ENCODE assay signal across 23 cellular contexts in the genomic region with DNA sequence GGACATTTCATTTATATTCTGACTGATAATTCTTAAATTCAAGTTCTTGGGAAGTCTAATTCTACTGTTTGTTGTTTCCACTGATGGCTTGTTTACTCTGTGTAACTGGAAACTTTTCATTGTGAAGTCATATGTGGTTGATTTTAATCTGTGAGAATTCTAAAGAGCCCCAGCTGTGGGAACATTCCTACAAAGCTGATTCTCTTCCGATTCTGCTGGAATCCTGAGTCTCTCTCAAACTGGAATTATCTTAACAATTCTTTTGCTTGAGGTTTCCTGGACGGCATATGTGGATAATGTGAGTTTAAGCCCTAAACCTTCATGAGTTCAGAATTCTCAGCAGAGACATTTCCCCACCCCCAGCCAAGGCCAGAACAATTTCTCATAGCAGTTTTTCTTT. TPM values are rescaled to one million over a fixed set of nuclear protein-coding genes. Genes with fewer than 3 reads are reported as not detected.
A peak's percentile ranks its signal among the peaks of the same experiment; 100 is the strongest.
DNase-seq lines count a peak whose midpoint lies in the region; ATAC-seq, FAIRE-seq and TF ChIP-seq lines count a peak whose summit lies in the region.
"Had no signal": no experiment of that assay in that cellular context is flagged by ENCODE, and none has a peak within 500 bp of the region (broad histone marks: within the 10 kb centered on the region; RNA-seq: fewer than 3 reads in every experiment).

No MANE protein-coding gene starts in this region.

- H3K4me1 ChIP-seq in astrocyte (ENCODE audit: insufficient read depth, low read length): no peaks in the 10 kb centered on the region
- no peaks in the 10 kb centered on the region for H3K4me1 ChIP-seq in osteoblast (ENCODE audit: insufficient read depth, low read length)
- H3K4me1 ChIP-seq: BE2C had no signal

- H3K27ac Mint-ChIP-seq in astrocyte (ENCODE audit: unreplicated experiment): peak overlapping the region; percentile 87
- H3K27ac Mint-ChIP-seq in mesothelial cell of epicardium: peak overlapping the region; percentile 7
- H3K27ac Mint-ChIP-seq: CD4-positive, CD25-positive, alpha-beta regulatory T cell; HFFc6 had no signal

- H3K27me3 ChIP-seq in astrocyte (ENCODE audit: insufficient read depth, low read length): no peaks in the 10 kb centered on the region
- no peaks in the 10 kb centered on the region for H3K27me3 ChIP-seq in osteoblast (ENCODE audit: insufficient read depth, low read length)
- H3K27me3 ChIP-seq: BE2C had no signal

- H3K27me3 Mint-ChIP-seq in astrocyte (ENCODE audit: low read depth, unreplicated experiment): peaks cover 2% of the 10 kb centered on the region
- peaks cover 5% of the 10 kb centered on the region for H3K27me3 Mint-ChIP-seq in mesothelial cell of epicardium (ENCODE audit: low read depth)

- no peak overlapping the region for H3K9ac ChIP-seq in astrocyte (ENCODE audit: low read length)

- no peak for ATAC-seq in HG02884 (IDR thresholded peaks at IDR 0.05; ENCODE audit: unreplicated experiment)
- ATAC-seq: GM12878, HCT116 had no signal

- H3K36me3 ChIP-seq in astrocyte (ENCODE audit: insufficient read depth, low read length): no peaks in the 10 kb centered on the region
- no peaks in the 10 kb centered on the region for H3K36me3 ChIP-seq in osteoblast (ENCODE audit: insufficient read depth, low read length)
- H3K36me3 ChIP-seq: BE2C had no signal

- H3K9me3 Mint-ChIP-seq in astrocyte (ENCODE audit: unreplicated experiment) (no peaks in the 10 kb centered on the region), mesothelial cell of epicardium (no peaks in the 10 kb centered on the region)
- H3K9me3 Mint-ChIP-seq: CD4-positive, CD25-positive, alpha-beta regulatory T cell; CD8-positive, alpha-beta memory T cell had no signal

- H3K4me1 Mint-ChIP-seq in astrocyte (ENCODE audit: low read depth, unreplicated experiment): peaks cover 9% of the 10 kb centered on the region
- no peaks in the 10 kb centered on the region for H3K4me1 Mint-ChIP-seq in mesothelial cell of epicardium
- H3K4me1 Mint-ChIP-seq: CD4-positive, CD25-positive, alpha-beta regulatory T cell; CD8-positive, alpha-beta memory T cell had no signal

- H3K9me3 ChIP-seq in astrocyte (ENCODE audit: insufficient read depth, low read depth, low read length): no peaks in the 10 kb centered on the region
- no peaks in the 10 kb centered on the region for H3K9me3 ChIP-seq in osteoblast (ENCODE audit: low read depth, low read length)
- H3K9me3 ChIP-seq: BE2C had no signal

- TF ChIP-seq CTCF in astrocyte (IDR thresholded peaks at IDR 0.05; ENCODE audit: insufficient read depth, low read depth, low read length): no peak
- TF ChIP-seq CTCF in mesothelial cell of epicardium (IDR thresholded peaks at IDR 0.05; ENCODE audit: unreplicated experiment): no peak
- no peak for TF ChIP-seq CTCF in osteoblast (IDR thresholded peaks at IDR 0.05; ENCODE audit: extremely low read depth, low read depth, low read length)

- FAIRE-seq in astrocyte (lab: Jason Lieb, UNC): no peak
- FAIRE-seq: A204.1, GM12878, H1, HTR-8/SVneo, K562 had no signal

- no peaks in the 10 kb centered on the region for H3K36me3 Mint-ChIP-seq in astrocyte (ENCODE audit: low read depth, unreplicated experiment)
- H3K36me3 Mint-ChIP-seq in mesothelial cell of epicardium: no peaks in the 10 kb centered on the region
- H3K36me3 Mint-ChIP-seq: CD4-positive, CD25-positive, alpha-beta regulatory T cell; CD8-positive, alpha-beta memory T cell had no signal

- no peak overlapping the region for H3K4me2 ChIP-seq in astrocyte (ENCODE audit: low read length)
- no peak overlapping the region for H3K4me2 ChIP-seq in osteoblast (ENCODE audit: insufficient read depth, low read length)

- H4K20me1 ChIP-seq in astrocyte (ENCODE audit: insufficient read depth, low read length) (no peaks in the 10 kb centered on the region), osteoblast (ENCODE audit: insufficient read depth, low read length) (no peaks in the 10 kb centered on the region)

- DNase-seq in H4 (ENCODE audit: low spot score) (peak; percentile 52), astrocyte (ENCODE audit: low read depth) (no peak), mesothelial cell of epicardium (ENCODE audit: low spot score in 2 of 2, unreplicated experiment in 2 of 2) (no peak), occipital lobe (lab: John Stamatoyannopoulos, UW) (no peak), osteoblast (ENCODE audit: insufficient read length, low spot score, missing footprints) (no peak)
- DNase-seq in activated effector memory CD4-positive, alpha-beta T cell treated with anti-CD3 and anti-CD28 coated beads, Interleukin-2, amount 50 U/mL, for 16 hours: no peak
- DNase-seq: ACHN; BE2C; C1 segment of cervical spinal cord; CD4-positive, CD25-positive, alpha-beta regulatory T cell; CD8-positive, alpha-beta memory T cell; COR-L47; DMS 273 treated with DMSO at 0.1 percent for 48 hours; DMS79 treated with DMSO at 0.1 percent for 48 hours; HFFc6; IMR-90 had no signal

- H3K4me3 Mint-ChIP-seq in astrocyte (ENCODE audit: unreplicated experiment) (no peak overlapping the region), mesothelial cell of epicardium (no peak overlapping the region)
- H3K4me3 Mint-ChIP-seq: CD4-positive, CD25-positive, alpha-beta regulatory T cell; CD8-positive, alpha-beta memory T cell; HFFc6 had no signal

- H2AFZ ChIP-seq in astrocyte (ENCODE audit: low read depth, low read length) (no peak overlapping the region), osteoblast (ENCODE audit: low read length) (no peak overlapping the region)

- H3K4me3 ChIP-seq in astrocyte (ENCODE audit: insufficient read depth, low read depth, low read length) (no peak overlapping the region), osteoblast (ENCODE audit: insufficient read depth, low read length) (no peak overlapping the region)
- H3K4me3 ChIP-seq: GM12878, K562 had no signal

- H3K27ac ChIP-seq in astrocyte (ENCODE audit: low read depth, low read length): no peak overlapping the region
- H3K27ac ChIP-seq in osteoblast (ENCODE audit: low read depth, low read length): no peak overlapping the region

- H3K79me2 ChIP-seq in astrocyte (ENCODE audit: insufficient read depth, low read length) (no peaks in the 10 kb centered on the region), osteoblast (ENCODE audit: insufficient read depth, low read length) (no peaks in the 10 kb centered on the region)

RNA-seq across cellular contexts. Expression of a gene that starts 37.8 kb away (rescaled TPM):
- total RNA-seq in H4 (2014; rRNA removed; shearing (Covaris generic)): 2.7 and 2.9 TPM in 2 replicates
- total RNA-seq in astrocyte: 0.96 and 2.2 TPM in 2 replicates
- 0.52 to 1.1 TPM (median 1.0 TPM) in 3 replicates for total RNA-seq in mesothelial cell of epicardium
- total RNA-seq in occipital lobe: 3.7 TPM
- not detected in 2 replicates for total RNA-seq in osteoblast
- total RNA-seq: CD4-positive, CD25-positive, alpha-beta regulatory T cell; CD8-positive, alpha-beta memory T cell; HFFc6; IMR-90 had no signal
